Comparison of ENCODE assay signal across 1 cellular context in genomic region chr10:68901106-68901927, GRCh38.
TF ChIP-seq lines count a peak whose summit lies in the region.

A gene with protein sequence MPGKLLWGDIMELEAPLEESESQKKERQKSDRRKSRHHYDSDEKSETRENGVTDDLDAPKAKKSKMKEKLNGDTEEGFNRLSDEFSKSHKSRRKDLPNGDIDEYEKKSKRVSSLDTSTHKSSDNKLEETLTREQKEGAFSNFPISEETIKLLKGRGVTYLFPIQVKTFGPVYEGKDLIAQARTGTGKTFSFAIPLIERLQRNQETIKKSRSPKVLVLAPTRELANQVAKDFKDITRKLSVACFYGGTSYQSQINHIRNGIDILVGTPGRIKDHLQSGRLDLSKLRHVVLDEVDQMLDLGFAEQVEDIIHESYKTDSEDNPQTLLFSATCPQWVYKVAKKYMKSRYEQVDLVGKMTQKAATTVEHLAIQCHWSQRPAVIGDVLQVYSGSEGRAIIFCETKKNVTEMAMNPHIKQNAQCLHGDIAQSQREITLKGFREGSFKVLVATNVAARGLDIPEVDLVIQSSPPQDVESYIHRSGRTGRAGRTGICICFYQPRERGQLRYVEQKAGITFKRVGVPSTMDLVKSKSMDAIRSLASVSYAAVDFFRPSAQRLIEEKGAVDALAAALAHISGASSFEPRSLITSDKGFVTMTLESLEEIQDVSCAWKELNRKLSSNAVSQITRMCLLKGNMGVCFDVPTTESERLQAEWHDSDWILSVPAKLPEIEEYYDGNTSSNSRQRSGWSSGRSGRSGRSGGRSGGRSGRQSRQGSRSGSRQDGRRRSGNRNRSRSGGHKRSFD (plus strand): TSS chr10:68901315. CDS start chr10:68901385, 70 bp downstream.

TF ChIP-seq in HepG2, 621 proteins besides CTCF, POLR2A, EP300 and RAD21 (continued from another document and continues in another):
- TF ChIP-seq, protein P1, sequence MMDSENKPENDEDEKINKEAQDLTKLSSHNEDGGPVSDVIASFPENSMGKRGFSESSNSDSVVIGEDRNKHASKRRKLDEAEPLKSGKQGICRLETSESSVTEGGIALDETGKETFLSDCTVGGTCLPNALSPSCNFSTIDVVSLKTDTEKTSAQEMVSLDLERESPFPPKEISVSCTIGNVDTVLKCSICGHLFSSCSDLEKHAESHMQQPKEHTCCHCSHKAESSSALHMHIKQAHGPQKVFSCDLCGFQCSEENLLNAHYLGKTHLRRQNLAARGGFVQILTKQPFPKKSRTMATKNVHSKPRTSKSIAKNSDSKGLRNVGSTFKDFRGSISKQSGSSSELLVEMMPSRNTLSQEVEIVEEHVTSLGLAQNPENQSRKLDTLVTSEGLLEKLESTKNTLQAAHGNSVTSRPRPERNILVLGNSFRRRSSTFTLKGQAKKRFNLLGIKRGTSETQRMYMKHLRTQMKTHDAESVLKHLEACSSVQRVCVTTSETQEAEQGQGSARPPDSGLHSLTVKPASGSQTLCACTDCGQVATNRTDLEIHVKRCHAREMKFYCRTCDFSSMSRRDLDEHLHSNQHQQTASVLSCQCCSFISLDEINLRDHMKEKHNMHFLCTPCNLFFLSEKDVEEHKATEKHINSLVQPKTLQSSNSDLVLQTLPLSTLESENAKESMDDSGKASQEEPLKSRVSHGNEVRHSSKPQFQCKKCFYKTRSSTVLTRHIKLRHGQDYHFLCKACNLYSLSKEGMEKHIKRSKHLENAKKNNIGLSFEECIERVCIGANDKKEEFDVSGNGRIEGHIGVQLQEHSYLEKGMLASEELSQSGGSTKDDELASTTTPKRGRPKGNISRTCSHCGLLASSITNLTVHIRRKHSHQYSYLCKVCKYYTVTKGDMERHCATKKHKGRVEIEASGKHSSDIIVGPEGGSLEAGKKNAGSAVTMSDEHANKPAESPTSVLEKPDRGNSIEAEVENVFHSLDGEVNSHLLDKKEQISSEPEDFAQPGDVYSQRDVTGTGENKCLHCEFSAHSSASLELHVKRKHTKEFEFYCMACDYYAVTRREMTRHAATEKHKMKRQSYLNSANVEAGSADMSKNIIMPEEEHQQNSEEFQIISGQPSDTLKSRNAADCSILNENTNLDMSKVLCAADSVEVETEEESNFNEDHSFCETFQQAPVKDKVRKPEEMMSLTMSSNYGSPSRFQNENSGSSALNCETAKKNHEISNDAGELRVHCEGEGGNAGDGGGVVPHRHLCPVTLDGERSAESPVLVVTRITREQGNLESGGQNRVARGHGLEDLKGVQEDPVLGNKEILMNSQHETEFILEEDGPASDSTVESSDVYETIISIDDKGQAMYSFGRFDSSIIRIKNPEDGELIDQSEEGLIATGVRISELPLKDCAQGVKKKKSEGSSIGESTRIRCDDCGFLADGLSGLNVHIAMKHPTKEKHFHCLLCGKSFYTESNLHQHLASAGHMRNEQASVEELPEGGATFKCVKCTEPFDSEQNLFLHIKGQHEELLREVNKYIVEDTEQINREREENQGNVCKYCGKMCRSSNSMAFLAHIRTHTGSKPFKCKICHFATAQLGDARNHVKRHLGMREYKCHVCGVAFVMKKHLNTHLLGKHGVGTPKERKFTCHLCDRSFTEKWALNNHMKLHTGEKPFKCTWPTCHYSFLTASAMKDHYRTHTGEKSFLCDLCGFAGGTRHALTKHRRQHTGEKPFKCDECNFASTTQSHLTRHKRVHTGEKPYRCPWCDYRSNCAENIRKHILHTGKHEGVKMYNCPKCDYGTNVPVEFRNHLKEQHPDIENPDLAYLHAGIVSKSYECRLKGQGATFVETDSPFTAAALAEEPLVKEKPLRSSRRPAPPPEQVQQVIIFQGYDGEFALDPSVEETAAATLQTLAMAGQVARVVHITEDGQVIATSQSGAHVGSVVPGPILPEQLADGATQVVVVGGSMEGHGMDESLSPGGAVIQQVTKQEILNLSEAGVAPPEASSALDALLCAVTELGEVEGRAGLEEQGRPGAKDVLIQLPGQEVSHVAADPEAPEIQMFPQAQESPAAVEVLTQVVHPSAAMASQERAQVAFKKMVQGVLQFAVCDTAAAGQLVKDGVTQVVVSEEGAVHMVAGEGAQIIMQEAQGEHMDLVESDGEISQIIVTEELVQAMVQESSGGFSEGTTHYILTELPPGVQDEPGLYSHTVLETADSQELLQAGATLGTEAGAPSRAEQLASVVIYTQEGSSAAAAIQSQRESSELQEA (CRISPR knock-in tag; IDR thresholded peaks at IDR 0.05; ENCODE audit: not compliant biosample characterization), result peak; percentile 38
- TF ChIP-seq RBAK (CRISPR knock-in tag; IDR thresholded peaks at IDR 0.05) (no peak), ARNT2 (CRISPR knock-in tag; IDR thresholded peaks at IDR 0.05; ENCODE audit: low read depth) (peak; percentile 41; the same call in 1 of the 2 replicates), ZNF776 (CRISPR knock-in tag; IDR thresholded peaks at IDR 0.05) (0 out of 2 replicates have a peak, but pooled peaks have one; percentile 40), MATR3 (CRISPR knock-in tag; IDR thresholded peaks at IDR 0.05) (no peak), ZFX (CRISPR knock-in tag; IDR thresholded peaks at IDR 0.05; ENCODE audit: low read depth) (peak; percentile 93), KMT2A (CRISPR knock-in tag; IDR thresholded peaks at IDR 0.05) (peak; percentile 56; the same call in 1 of the 2 replicates), HOXA9 (CRISPR knock-in tag; IDR thresholded peaks at IDR 0.05; ENCODE audit: borderline replicate concordance) (no peak), FOXA3 (CRISPR knock-in tag; IDR thresholded peaks at IDR 0.05) (no peak; the same call in 1 of the 2 replicates), ZNF841 (CRISPR knock-in tag; IDR thresholded peaks at IDR 0.05; ENCODE audit: borderline replicate concordance) (0 out of 2 replicates have a peak, but pooled peaks have one; percentile 7), ZNF570 (CRISPR knock-in tag; IDR thresholded peaks at IDR 0.05; ENCODE audit: borderline replicate concordance) (no peak; the same call in 1 of the 2 replicates), HNF1B (CRISPR knock-in tag; IDR thresholded peaks at IDR 0.05) (peak; percentile 48), ZSCAN29 (CRISPR knock-in tag; conservative IDR thresholded peaks at IDR 0.05) (0 out of 2 replicates have a peak, but pooled peaks have one; percentile 76), PHF21A (CRISPR knock-in tag; IDR thresholded peaks at IDR 0.05) (no peak; the same call in none of the 2 replicates), IRF1 (CRISPR knock-in tag; IDR thresholded peaks at IDR 0.05; ENCODE audit: low read depth) (no peak), FOXK1 (CRISPR knock-in tag; IDR thresholded peaks at IDR 0.05; ENCODE audit: borderline replicate concordance, low read depth) (peak; percentile 84), ZNF274 (CRISPR knock-in tag; IDR thresholded peaks at IDR 0.05) (peak; percentile 9; the same call in 1 of the 2 replicates), SNRNP70 (IDR thresholded peaks at IDR 0.05; ENCODE audit: low read depth, low read length) (no peak), NCOR1 (IDR thresholded peaks at IDR 0.05; ENCODE audit: borderline replicate concordance, low read length) (no peak), ZBTB20 (CRISPR knock-in tag; IDR thresholded peaks at IDR 0.05; ENCODE audit: borderline replicate concordance, low read depth) (peak; percentile 72; the same call in 1 of the 2 replicates), IRF9 (CRISPR knock-in tag; IDR thresholded peaks at IDR 0.05; ENCODE audit: borderline replicate concordance) (no peak), PITX1 (CRISPR knock-in tag; IDR thresholded peaks at IDR 0.05) (peak; percentile 69; the same call in 1 of the 2 replicates), ZFP36L1 (CRISPR knock-in tag; IDR thresholded peaks at IDR 0.05) (peak; percentile 83), XBP1 (CRISPR knock-in tag; IDR thresholded peaks at IDR 0.05) (no peak), MEIS2 (CRISPR knock-in tag; IDR thresholded peaks at IDR 0.05) (peak; percentile 68; the same call in 1 of the 2 replicates)
- TF ChIP-seq, protein P2, sequence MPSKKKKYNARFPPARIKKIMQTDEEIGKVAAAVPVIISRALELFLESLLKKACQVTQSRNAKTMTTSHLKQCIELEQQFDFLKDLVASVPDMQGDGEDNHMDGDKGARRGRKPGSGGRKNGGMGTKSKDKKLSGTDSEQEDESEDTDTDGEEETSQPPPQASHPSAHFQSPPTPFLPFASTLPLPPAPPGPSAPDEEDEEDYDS (CRISPR knock-in tag; IDR thresholded peaks at IDR 0.05), result peak; percentile 44; the same call in 1 of the 2 replicates
- TF ChIP-seq, protein P3, sequence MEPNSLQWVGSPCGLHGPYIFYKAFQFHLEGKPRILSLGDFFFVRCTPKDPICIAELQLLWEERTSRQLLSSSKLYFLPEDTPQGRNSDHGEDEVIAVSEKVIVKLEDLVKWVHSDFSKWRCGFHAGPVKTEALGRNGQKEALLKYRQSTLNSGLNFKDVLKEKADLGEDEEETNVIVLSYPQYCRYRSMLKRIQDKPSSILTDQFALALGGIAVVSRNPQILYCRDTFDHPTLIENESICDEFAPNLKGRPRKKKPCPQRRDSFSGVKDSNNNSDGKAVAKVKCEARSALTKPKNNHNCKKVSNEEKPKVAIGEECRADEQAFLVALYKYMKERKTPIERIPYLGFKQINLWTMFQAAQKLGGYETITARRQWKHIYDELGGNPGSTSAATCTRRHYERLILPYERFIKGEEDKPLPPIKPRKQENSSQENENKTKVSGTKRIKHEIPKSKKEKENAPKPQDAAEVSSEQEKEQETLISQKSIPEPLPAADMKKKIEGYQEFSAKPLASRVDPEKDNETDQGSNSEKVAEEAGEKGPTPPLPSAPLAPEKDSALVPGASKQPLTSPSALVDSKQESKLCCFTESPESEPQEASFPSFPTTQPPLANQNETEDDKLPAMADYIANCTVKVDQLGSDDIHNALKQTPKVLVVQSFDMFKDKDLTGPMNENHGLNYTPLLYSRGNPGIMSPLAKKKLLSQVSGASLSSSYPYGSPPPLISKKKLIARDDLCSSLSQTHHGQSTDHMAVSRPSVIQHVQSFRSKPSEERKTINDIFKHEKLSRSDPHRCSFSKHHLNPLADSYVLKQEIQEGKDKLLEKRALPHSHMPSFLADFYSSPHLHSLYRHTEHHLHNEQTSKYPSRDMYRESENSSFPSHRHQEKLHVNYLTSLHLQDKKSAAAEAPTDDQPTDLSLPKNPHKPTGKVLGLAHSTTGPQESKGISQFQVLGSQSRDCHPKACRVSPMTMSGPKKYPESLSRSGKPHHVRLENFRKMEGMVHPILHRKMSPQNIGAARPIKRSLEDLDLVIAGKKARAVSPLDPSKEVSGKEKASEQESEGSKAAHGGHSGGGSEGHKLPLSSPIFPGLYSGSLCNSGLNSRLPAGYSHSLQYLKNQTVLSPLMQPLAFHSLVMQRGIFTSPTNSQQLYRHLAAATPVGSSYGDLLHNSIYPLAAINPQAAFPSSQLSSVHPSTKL (CRISPR knock-in tag; IDR thresholded peaks at IDR 0.05), result no peak; the same call in 1 of the 2 replicates
- TF ChIP-seq, protein P4, sequence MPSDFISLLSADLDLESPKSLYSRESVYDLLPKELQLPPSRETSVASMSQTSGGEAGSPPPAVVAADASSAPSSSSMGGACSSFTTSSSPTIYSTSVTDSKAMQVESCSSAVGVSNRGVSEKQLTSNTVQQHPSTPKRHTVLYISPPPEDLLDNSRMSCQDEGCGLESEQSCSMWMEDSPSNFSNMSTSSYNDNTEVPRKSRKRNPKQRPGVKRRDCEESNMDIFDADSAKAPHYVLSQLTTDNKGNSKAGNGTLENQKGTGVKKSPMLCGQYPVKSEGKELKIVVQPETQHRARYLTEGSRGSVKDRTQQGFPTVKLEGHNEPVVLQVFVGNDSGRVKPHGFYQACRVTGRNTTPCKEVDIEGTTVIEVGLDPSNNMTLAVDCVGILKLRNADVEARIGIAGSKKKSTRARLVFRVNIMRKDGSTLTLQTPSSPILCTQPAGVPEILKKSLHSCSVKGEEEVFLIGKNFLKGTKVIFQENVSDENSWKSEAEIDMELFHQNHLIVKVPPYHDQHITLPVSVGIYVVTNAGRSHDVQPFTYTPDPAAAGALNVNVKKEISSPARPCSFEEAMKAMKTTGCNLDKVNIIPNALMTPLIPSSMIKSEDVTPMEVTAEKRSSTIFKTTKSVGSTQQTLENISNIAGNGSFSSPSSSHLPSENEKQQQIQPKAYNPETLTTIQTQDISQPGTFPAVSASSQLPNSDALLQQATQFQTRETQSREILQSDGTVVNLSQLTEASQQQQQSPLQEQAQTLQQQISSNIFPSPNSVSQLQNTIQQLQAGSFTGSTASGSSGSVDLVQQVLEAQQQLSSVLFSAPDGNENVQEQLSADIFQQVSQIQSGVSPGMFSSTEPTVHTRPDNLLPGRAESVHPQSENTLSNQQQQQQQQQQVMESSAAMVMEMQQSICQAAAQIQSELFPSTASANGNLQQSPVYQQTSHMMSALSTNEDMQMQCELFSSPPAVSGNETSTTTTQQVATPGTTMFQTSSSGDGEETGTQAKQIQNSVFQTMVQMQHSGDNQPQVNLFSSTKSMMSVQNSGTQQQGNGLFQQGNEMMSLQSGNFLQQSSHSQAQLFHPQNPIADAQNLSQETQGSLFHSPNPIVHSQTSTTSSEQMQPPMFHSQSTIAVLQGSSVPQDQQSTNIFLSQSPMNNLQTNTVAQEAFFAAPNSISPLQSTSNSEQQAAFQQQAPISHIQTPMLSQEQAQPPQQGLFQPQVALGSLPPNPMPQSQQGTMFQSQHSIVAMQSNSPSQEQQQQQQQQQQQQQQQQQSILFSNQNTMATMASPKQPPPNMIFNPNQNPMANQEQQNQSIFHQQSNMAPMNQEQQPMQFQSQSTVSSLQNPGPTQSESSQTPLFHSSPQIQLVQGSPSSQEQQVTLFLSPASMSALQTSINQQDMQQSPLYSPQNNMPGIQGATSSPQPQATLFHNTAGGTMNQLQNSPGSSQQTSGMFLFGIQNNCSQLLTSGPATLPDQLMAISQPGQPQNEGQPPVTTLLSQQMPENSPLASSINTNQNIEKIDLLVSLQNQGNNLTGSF (CRISPR knock-in tag; IDR thresholded peaks at IDR 0.05), result no peak
